2 cellular contexts compared by ENCODE assay signal in the genomic region with DNA sequence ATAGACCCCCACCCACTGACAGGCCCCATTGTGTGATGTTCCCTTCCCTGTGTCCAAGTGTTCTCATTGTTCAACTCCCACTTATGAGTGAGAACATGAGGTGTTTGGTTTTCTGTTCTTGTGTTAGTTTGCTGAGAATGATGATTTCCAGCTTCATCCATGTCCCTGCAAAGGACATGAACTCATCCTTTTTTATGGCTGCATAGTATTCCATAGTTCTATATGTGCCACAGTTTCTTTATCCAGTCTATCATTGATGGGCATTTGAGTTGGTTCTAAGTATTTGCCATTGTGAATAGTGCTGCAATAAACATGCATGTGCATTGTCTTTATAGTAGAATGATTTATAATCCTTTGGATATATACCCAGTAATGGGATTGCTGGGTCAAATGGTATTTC. TPM values are rescaled to one million over a fixed set of nuclear protein-coding genes. Genes with fewer than 3 reads are reported as not detected.
"Had no signal": no experiment of that assay in that cellular context is flagged by ENCODE, and none has a peak within 500 bp of the region (broad histone marks: within the 10 kb centered on the region; RNA-seq: fewer than 3 reads in every experiment).

No MANE protein-coding gene starts in this region.

RNA-seq across cellular contexts. Expression of gene DACT1, which starts 57.7 kb away (rescaled TPM):
- total RNA-seq: OCI-LY7, PC-9 had no signal
